8 cellular contexts compared by ENCODE assay signal in genomic region chr12:69388371-69388770, GRCh38.
DNase-seq lines count a peak whose midpoint lies in the region; ATAC-seq, FAIRE-seq and TF ChIP-seq lines count a peak whose summit lies in the region.

No MANE protein-coding gene starts in this region.

- H3K27ac ChIP-seq in VCaP = no peak overlapping the region

- FAIRE-seq in HTR-8/SVneo (lab: Jason Lieb, UNC) (no peak), islet of Langerhans (lab: Jason Lieb, UNC) (peak; percentile 99)

- TF ChIP-seq CTCF in VCaP (conservative IDR thresholded peaks at IDR 0.05) = peak; percentile 86

- ATAC-seq in GM21447 (IDR thresholded peaks at IDR 0.05; ENCODE audit: unreplicated experiment) = no peak

- DNase-seq in DMS 273 (lab: John Stamatoyannopoulos, UW; ENCODE audit: unreplicated experiment) = peak; percentile 60
- DNase-seq in HTR-8/SVneo (ENCODE audit: insufficient read length, low spot score) = peak; percentile 11
- no peak for DNase-seq in SHP77 (lab: John Stamatoyannopoulos, UW)
- DNase-seq in NCI-H1092 treated with DMSO at 0.1 percent for 48 hours (lab: John Stamatoyannopoulos, UW) = no peak
- no peak for DNase-seq in GDM1 (lab: John Stamatoyannopoulos, UW)

Comparison
In these comparisons a context has a peak if more than half of its experiments do, and no peak if none do; other contexts are left out.
1. DNase-seq: peak in DMS 273 (single experiment) and HTR-8/SVneo (single experiment); none in SHP77 (0 of 2), NCI-H1092 treated with DMSO at 0.1 percent for 48 hours (single experiment) and GDM1 (single experiment).